In the genomic region with DNA sequence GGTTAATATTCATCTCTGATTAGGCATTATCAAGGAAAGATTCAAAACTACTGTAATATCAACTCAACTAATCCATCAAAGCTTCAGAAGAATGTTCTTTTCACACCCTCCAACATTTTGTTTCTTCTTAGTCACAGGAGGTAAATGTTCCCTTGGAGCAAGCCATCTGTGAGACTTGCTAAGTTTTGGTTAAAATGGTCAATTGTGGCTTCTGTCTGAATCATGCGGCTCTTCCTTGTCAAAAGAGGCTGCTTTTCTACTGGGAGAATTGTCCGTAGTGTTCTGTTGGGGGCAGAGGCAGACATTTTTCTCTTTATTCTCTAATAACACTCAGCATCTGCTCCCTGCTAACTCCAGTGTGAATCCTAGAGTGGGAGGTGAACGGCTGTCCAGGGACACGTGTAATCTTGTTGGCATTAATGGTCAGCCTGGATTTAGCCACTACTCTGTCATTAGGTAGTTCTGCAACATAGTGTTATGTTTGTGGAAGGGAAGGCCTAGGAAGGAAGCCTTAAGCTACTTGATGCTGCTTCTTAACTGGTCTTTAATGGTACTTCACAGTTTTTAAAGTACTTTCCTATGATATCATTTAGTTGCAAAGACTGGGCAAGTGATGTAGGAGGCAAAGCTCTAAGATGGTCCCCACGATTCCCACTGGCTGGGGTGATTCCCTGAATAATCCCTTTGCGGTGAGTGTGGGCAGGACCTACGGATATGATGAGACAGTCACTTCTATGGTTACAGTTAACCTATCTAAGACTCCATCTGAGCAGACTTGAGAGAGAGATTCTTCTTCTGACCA, we compare ENCODE assay signal across 17 cellular contexts. TPM values are rescaled to one million over a fixed set of nuclear protein-coding genes. Genes with fewer than 3 reads are reported as not detected.
"Had no signal": no experiment of that assay in that cellular context is flagged by ENCODE, and none has a peak within 500 bp of the region (broad histone marks: within the 10 kb centered on the region; RNA-seq: fewer than 3 reads in every experiment).

No MANE protein-coding gene starts in this region.

- ATAC-seq: activated T-cell treated with anti-CD3 and anti-CD28 coated beads, Interleukin-2, amount 50 U/mL, for 72 hours; naive thymus-derived CD4-positive, alpha-beta T cell; stimulated activated memory B cell treated with anti-CD40 and anti-IgM and Interleukin-4, amounts not matched to agents 10 μg/mL and 1 μg/mL and 100 μg/mL, for 72 hours had no signal

- H3K4me3 ChIP-seq: gastrocnemius medialis, spleen had no signal

- H3K4me3 Mint-ChIP-seq: activated CD4-positive, alpha-beta memory T cell treated with anti-CD3 and anti-CD28 coated beads for 36 hours; activated T-cell treated with anti-CD3 and anti-CD28 coated beads, Interleukin-2, amount 50 U/mL, for 72 hours; naive thymus-derived CD4-positive, alpha-beta T cell; stimulated activated memory B cell treated with anti-CD40 and anti-IgM and Interleukin-4, amounts not matched to agents 10 μg/mL and 1 μg/mL and 100 μg/mL, for 72 hours; type B pancreatic cell had no signal

- H3K4me1 ChIP-seq: gastrocnemius medialis had no signal

- FAIRE-seq: kidney had no signal

- DNase-seq: activated CD4-positive, alpha-beta memory T cell treated with anti-CD3 and anti-CD28 coated beads for 36 hours; activated CD4-positive, CD25-positive, alpha-beta regulatory T cell treated with anti-CD3 and anti-CD28 coated beads, Interleukin-2, amount 50 U/mL, for 72 hours; activated CD8-positive, alpha-beta memory T cell treated with anti-CD3 and anti-CD28 coated beads, Interleukin-2, amount 50 U/mL, for 4 hours; activated gamma-delta T cell treated with Interleukin-2 at 50 U/mL for 16 hours; activated T-cell treated with anti-CD3 and anti-CD28 coated beads, Interleukin-2, amount 50 U/mL, for 72 hours; caudate nucleus; cortex of kidney; effector memory CD4-positive, alpha-beta T cell; kidney; naive thymus-derived CD4-positive, alpha-beta T cell; retina; spleen; stimulated activated CD4-positive, alpha-beta T cell treated with anti-CD3 and anti-CD28 coated beads, Interleukin-1b, Interleukin-23, amount 100 ng/mL, for 48 hours; T-helper 2 cell had no signal

- H3K27ac ChIP-seq: spleen had no signal

- H3K9me3 ChIP-seq: gastrocnemius medialis, spleen had no signal

- H3K36me3 ChIP-seq: gastrocnemius medialis had no signal

- H3K9me3 Mint-ChIP-seq: activated CD4-positive, alpha-beta memory T cell treated with anti-CD3 and anti-CD28 coated beads for 36 hours; activated T-cell treated with anti-CD3 and anti-CD28 coated beads, Interleukin-2, amount 50 U/mL, for 72 hours; naive thymus-derived CD4-positive, alpha-beta T cell; type B pancreatic cell had no signal

- H3K36me3 Mint-ChIP-seq: type B pancreatic cell had no signal

- H3K27me3 ChIP-seq: gastrocnemius medialis, spleen had no signal

- H3K27ac Mint-ChIP-seq: activated CD4-positive, alpha-beta memory T cell treated with anti-CD3 and anti-CD28 coated beads for 36 hours; activated T-cell treated with anti-CD3 and anti-CD28 coated beads, Interleukin-2, amount 50 U/mL, for 72 hours; stimulated activated memory B cell treated with anti-CD40 and anti-IgM and Interleukin-4, amounts not matched to agents 10 μg/mL and 1 μg/mL and 100 μg/mL, for 72 hours; type B pancreatic cell had no signal

- H3K27me3 Mint-ChIP-seq: activated CD4-positive, alpha-beta memory T cell treated with anti-CD3 and anti-CD28 coated beads for 36 hours; naive thymus-derived CD4-positive, alpha-beta T cell; stimulated activated memory B cell treated with anti-CD40 and anti-IgM and Interleukin-4, amounts not matched to agents 10 μg/mL and 1 μg/mL and 100 μg/mL, for 72 hours; type B pancreatic cell had no signal

RNA-seq across cellular contexts. Expression of gene FAP, which starts 22.6 kb away (rescaled TPM):
- total RNA-seq: activated CD4-positive, alpha-beta memory T cell treated with anti-CD3 and anti-CD28 coated beads for 36 hours; activated T-cell treated with anti-CD3 and anti-CD28 coated beads, Interleukin-2, amount 50 U/mL, for 72 hours; naive thymus-derived CD4-positive, alpha-beta T cell had no signal
